ENCODE assay signal across 28 cellular contexts in genomic region chr11:116729501-116730240, GRCh38.
"Had no signal": no experiment of that assay in that cellular context is flagged by ENCODE, and none has a peak within 500 bp of the region (broad histone marks: within the 10 kb centered on the region; RNA-seq: fewer than 3 reads in every experiment).

No MANE protein-coding gene starts in this region.

- H3K27ac ChIP-seq: adrenal gland, ascending aorta, brain microvascular endothelial cell, epithelial cell of prostate, esophagus squamous epithelium, left ventricle myocardium inferior, pancreas, right atrium auricular region, tibial artery, VCaP had no signal

- H3K36me3 ChIP-seq: adrenal gland, ascending aorta, brain microvascular endothelial cell, esophagus squamous epithelium, left ventricle myocardium inferior, pancreas, right atrium auricular region, tibial artery had no signal

- FAIRE-seq: endometrium, islet of Langerhans, pancreas, TTC549 had no signal

- H3K9me3 Mint-ChIP-seq: activated naive CD4-positive, alpha-beta T cell treated with anti-CD3 and anti-CD28 coated beads for 36 hours; activated naive CD8-positive, alpha-beta T cell treated with anti-CD3 and anti-CD28 coated beads for 36 hours; activated T-cell treated with anti-CD3 and anti-CD28 coated beads, Interleukin-2, amount 50 U/mL, for 72 hours; dendritic cell treated with granulocyte-macrophage colony-stimulating factor and Interleukin-4, amounts not matched to agents 40 ng/mL and 50 ng/mL, for 4 days; nephron; stimulated activated effector memory CD8-positive, alpha-beta T cell treated with anti-CD3 and anti-CD28 coated beads, Interleukin-12 subunit alpha, Interleukin-12 subunit beta, amount 100 ng/mL, for 72 hours; stimulated activated naive CD8-positive, alpha-beta T cell treated with anti-CD3 and anti-CD28 coated beads, Interleukin-15, Interleukin-2, amounts not matched to agents 100 ng/mL and 50 ng/mL, for 24 hours had no signal

- H3K27me3 ChIP-seq: adrenal gland, ascending aorta, pancreas, right atrium auricular region had no signal

- H3K27me3 Mint-ChIP-seq: activated naive CD8-positive, alpha-beta T cell treated with anti-CD3 and anti-CD28 coated beads for 36 hours; stimulated activated naive CD8-positive, alpha-beta T cell treated with anti-CD3 and anti-CD28 coated beads, Interleukin-15, Interleukin-2, amounts not matched to agents 100 ng/mL and 50 ng/mL, for 24 hours had no signal

- H3K4me3 ChIP-seq: adrenal gland, ascending aorta, esophagus squamous epithelium, left ventricle myocardium inferior, pancreas, right atrium auricular region, tibial artery had no signal

- ATAC-seq: activated T-cell treated with anti-CD3 and anti-CD28 coated beads, Interleukin-2, amount 50 U/mL, for 72 hours; pancreas; stimulated activated effector memory CD8-positive, alpha-beta T cell treated with anti-CD3 and anti-CD28 coated beads, Interleukin-12 subunit alpha, Interleukin-12 subunit beta, amount 100 ng/mL, for 72 hours had no signal

- DNase-seq: activated CD4-positive, alpha-beta T cell treated with anti-CD3 and anti-CD28 coated beads for 4 hours; activated CD4-positive, alpha-beta T cell treated with anti-CD3 and anti-CD28 coated beads, Interleukin-2, amount 50 U/mL, for 4 hours; activated naive CD4-positive, alpha-beta T cell treated with anti-CD3 and anti-CD28 coated beads for 36 hours; activated naive CD8-positive, alpha-beta T cell treated with anti-CD3 and anti-CD28 coated beads for 36 hours; activated T-cell treated with anti-CD3 and anti-CD28 coated beads for 4 hours; activated T-cell treated with anti-CD3 and anti-CD28 coated beads, Interleukin-2, amount 50 U/mL, for 72 hours; brain microvascular endothelial cell; central memory CD4-positive, alpha-beta T cell; effector CD4-positive, alpha-beta T cell; esophagus squamous epithelium; foreskin melanocyte; pancreas; stimulated activated CD4-positive, alpha-beta T cell treated with anti-CD3 and anti-CD28 coated beads, Interleukin-12 subunit alpha, Interleukin-12 subunit beta, amount 100 ng/mL, for 4 hours; stimulated activated CD4-positive, alpha-beta T cell treated with anti-CD3 and anti-CD28 coated beads, Interleukin-4, amount 100 ng/mL, for 24 hours had no signal

- H3K4me1 ChIP-seq: adrenal gland, ascending aorta, pancreas had no signal

- H3K27ac Mint-ChIP-seq: activated naive CD4-positive, alpha-beta T cell treated with anti-CD3 and anti-CD28 coated beads for 36 hours; activated naive CD8-positive, alpha-beta T cell treated with anti-CD3 and anti-CD28 coated beads for 36 hours; activated T-cell treated with anti-CD3 and anti-CD28 coated beads, Interleukin-2, amount 50 U/mL, for 72 hours; dendritic cell treated with granulocyte-macrophage colony-stimulating factor and Interleukin-4, amounts not matched to agents 40 ng/mL and 50 ng/mL, for 4 days; nephron; stimulated activated effector memory CD8-positive, alpha-beta T cell treated with anti-CD3 and anti-CD28 coated beads, Interleukin-12 subunit alpha, Interleukin-12 subunit beta, amount 100 ng/mL, for 72 hours; stimulated activated naive CD8-positive, alpha-beta T cell treated with anti-CD3 and anti-CD28 coated beads, Interleukin-15, Interleukin-2, amounts not matched to agents 100 ng/mL and 50 ng/mL, for 24 hours had no signal

- H3K9me3 ChIP-seq: adrenal gland, ascending aorta, esophagus squamous epithelium, left ventricle myocardium inferior, pancreas, right atrium auricular region, tibial artery had no signal

- H3K36me3 Mint-ChIP-seq: activated naive CD8-positive, alpha-beta T cell treated with anti-CD3 and anti-CD28 coated beads for 36 hours had no signal

- H3K4me3 Mint-ChIP-seq: activated naive CD4-positive, alpha-beta T cell treated with anti-CD3 and anti-CD28 coated beads for 36 hours; activated naive CD8-positive, alpha-beta T cell treated with anti-CD3 and anti-CD28 coated beads for 36 hours; activated T-cell treated with anti-CD3 and anti-CD28 coated beads, Interleukin-2, amount 50 U/mL, for 72 hours; dendritic cell treated with granulocyte-macrophage colony-stimulating factor and Interleukin-4, amounts not matched to agents 40 ng/mL and 50 ng/mL, for 4 days; nephron; stimulated activated effector memory CD8-positive, alpha-beta T cell treated with anti-CD3 and anti-CD28 coated beads, Interleukin-12 subunit alpha, Interleukin-12 subunit beta, amount 100 ng/mL, for 72 hours; stimulated activated naive CD8-positive, alpha-beta T cell treated with anti-CD3 and anti-CD28 coated beads, Interleukin-15, Interleukin-2, amounts not matched to agents 100 ng/mL and 50 ng/mL, for 24 hours had no signal
